ENCODE assay signal across 1 cellular context in the genomic region with DNA sequence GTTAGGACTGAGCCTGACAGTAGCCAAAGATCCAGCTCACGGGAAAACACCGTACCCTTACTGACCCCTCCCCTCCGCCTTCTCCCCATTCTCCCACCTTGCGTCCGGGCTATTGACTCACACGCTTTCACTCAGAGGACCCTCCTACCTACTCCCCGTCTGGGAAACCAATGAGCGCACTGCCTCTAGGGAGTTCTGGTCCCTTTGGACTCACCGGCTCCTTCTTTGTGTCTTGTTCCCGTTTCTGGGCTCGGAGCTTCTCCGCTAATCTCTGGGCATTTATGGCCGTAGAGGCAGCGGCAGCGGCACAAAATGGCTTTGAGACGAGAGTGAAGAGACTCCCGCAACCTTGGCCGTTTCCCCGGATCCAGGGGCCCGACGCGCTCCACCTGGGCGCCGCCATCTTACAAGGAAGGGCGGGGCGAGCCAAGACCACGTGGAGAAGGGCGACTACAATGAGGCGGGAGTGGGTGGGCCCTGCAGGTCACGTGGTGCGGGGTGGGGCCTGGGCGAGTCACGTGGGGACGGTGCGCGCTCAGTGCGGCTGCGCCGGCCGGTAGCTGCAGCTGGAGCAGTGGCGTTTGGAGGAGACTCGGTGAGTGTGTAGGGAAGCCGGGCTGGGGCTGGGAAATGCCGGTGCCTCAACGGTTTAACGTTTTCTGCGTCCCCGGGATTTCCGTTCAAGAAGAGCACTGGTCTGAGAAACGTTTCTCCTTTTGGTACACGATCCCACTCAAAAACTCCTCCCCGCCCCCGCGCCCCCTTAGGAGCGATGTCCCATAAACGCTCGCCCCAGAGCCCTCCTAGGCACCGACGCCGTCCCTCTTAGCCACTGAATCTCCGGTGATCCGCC.
TF ChIP-seq lines count a peak whose summit lies in the region.

FAM118B (plus strand) TSS at position 547 of the 853 bp plus-strand sequence. CDS start 23,220 bp downstream, outside the sequence.
A gene with protein sequence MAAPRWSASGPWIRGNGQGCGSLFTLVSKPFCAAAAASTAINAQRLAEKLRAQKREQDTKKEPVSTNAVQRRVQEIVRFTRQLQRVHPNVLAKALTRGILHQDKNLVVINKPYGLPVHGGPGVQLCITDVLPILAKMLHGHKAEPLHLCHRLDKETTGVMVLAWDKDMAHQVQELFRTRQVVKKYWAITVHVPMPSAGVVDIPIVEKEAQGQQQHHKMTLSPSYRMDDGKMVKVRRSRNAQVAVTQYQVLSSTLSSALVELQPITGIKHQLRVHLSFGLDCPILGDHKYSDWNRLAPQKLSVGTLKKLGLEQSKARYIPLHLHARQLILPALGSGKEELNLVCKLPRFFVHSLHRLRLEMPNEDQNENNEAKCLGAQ (minus strand): TSS at position 415 of the 853 bp plus-strand sequence. CDS start 12 bp downstream, at position 403.

TF ChIP-seq in K562, 482 proteins besides CTCF, POLR2A, EP300 and RAD21 (continued from another document and continues in another):
- TF ChIP-seq CREM (IDR thresholded peaks at IDR 0.05; ENCODE audit: low read depth), result peak; percentile 87
- no peak for TF ChIP-seq NONO (IDR thresholded peaks at IDR 0.05; ENCODE audit: low read depth in 2 of 2, low read length in 1 of 2)
- TF ChIP-seq BRF1 (IDR thresholded peaks at IDR 0.05; ENCODE audit: borderline replicate concordance, extremely low read depth, insufficient read length), result no peak
- TF ChIP-seq SRSF1 (IDR thresholded peaks at IDR 0.05; ENCODE audit: low read depth, low read length), result no peak
- TF ChIP-seq ZNF384 (IDR thresholded peaks at IDR 0.05; ENCODE audit: low read depth, low read length), result no peak
- TF ChIP-seq ZNF280A (IDR thresholded peaks at IDR 0.05; ENCODE audit: low read depth, partially characterized antibody), result no peak
- TF ChIP-seq NFATC3 (IDR thresholded peaks at IDR 0.05), result no peak
- no peak for TF ChIP-seq ELF1 (tag; IDR thresholded peaks at IDR 0.05)
- TF ChIP-seq KLF16 (IDR thresholded peaks at IDR 0.05), result no peak
- TF ChIP-seq MAFG (tag; conservative IDR thresholded peaks at IDR 0.05), result no peak
- TF ChIP-seq HNRNPK (IDR thresholded peaks at IDR 0.05; ENCODE audit: low read depth, low read length, poor library complexity, severe bottlenecking), result no peak
- TF ChIP-seq ZFX (CRISPR knock-in tag; IDR thresholded peaks at IDR 0.05), result 0 out of 2 replicates have a peak, but pooled peaks have one; percentile 35
- TF ChIP-seq HMG20A (CRISPR knock-in tag; conservative IDR thresholded peaks at IDR 0.05), result no peak
- TF ChIP-seq, protein P1, sequence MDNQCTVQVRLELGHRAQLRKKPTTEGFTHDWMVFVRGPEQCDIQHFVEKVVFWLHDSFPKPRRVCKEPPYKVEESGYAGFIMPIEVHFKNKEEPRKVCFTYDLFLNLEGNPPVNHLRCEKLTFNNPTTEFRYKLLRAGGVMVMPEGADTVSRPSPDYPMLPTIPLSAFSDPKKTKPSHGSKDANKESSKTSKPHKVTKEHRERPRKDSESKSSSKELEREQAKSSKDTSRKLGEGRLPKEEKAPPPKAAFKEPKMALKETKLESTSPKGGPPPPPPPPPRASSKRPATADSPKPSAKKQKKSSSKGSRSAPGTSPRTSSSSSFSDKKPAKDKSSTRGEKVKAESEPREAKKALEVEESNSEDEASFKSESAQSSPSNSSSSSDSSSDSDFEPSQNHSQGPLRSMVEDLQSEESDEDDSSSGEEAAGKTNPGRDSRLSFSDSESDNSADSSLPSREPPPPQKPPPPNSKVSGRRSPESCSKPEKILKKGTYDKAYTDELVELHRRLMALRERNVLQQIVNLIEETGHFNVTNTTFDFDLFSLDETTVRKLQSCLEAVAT (IDR thresholded peaks at IDR 0.05), result no peak
- TF ChIP-seq ZNF589 (CRISPR knock-in tag; IDR thresholded peaks at IDR 0.05; ENCODE audit: low read depth), result no peak
- no peak for TF ChIP-seq RUNX1 (IDR thresholded peaks at IDR 0.05; ENCODE audit: low read depth)
- TF ChIP-seq, protein P2, sequence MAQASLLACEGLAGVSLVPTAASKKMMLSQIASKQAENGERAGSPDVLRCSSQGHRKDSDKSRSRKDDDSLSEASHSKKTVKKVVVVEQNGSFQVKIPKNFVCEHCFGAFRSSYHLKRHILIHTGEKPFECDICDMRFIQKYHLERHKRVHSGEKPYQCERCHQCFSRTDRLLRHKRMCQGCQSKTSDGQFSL (CRISPR knock-in tag; IDR thresholded peaks at IDR 0.05), result no peak
- TF ChIP-seq, protein P2 (tag; IDR thresholded peaks at IDR 0.05), result no peak
- TF ChIP-seq, protein P3, sequence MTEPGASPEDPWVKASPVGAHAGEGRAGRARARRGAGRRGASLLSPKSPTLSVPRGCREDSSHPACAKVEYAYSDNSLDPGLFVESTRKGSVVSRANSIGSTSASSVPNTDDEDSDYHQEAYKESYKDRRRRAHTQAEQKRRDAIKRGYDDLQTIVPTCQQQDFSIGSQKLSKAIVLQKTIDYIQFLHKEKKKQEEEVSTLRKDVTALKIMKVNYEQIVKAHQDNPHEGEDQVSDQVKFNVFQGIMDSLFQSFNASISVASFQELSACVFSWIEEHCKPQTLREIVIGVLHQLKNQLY (CRISPR knock-in tag; conservative IDR thresholded peaks at IDR 0.05), result no peak
- no peak for TF ChIP-seq SIX5 (IDR thresholded peaks at IDR 0.05; ENCODE audit: borderline replicate concordance in 1 of 2, insufficient read depth in 1 of 2, low read depth in 1 of 2, low read length in 2 of 2)
- TF ChIP-seq, protein P4, sequence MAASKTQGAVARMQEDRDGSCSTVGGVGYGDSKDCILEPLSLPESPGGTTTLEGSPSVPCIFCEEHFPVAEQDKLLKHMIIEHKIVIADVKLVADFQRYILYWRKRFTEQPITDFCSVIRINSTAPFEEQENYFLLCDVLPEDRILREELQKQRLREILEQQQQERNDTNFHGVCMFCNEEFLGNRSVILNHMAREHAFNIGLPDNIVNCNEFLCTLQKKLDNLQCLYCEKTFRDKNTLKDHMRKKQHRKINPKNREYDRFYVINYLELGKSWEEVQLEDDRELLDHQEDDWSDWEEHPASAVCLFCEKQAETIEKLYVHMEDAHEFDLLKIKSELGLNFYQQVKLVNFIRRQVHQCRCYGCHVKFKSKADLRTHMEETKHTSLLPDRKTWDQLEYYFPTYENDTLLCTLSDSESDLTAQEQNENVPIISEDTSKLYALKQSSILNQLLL (CRISPR knock-in tag; IDR thresholded peaks at IDR 0.05; ENCODE audit: borderline replicate concordance), result no peak
- TF ChIP-seq PRMT5 (CRISPR knock-in tag; IDR thresholded peaks at IDR 0.05), result no peak
- TF ChIP-seq SMARCC2 (IDR thresholded peaks at IDR 0.05; ENCODE audit: low read depth), result no peak
- TF ChIP-seq, protein P5, sequence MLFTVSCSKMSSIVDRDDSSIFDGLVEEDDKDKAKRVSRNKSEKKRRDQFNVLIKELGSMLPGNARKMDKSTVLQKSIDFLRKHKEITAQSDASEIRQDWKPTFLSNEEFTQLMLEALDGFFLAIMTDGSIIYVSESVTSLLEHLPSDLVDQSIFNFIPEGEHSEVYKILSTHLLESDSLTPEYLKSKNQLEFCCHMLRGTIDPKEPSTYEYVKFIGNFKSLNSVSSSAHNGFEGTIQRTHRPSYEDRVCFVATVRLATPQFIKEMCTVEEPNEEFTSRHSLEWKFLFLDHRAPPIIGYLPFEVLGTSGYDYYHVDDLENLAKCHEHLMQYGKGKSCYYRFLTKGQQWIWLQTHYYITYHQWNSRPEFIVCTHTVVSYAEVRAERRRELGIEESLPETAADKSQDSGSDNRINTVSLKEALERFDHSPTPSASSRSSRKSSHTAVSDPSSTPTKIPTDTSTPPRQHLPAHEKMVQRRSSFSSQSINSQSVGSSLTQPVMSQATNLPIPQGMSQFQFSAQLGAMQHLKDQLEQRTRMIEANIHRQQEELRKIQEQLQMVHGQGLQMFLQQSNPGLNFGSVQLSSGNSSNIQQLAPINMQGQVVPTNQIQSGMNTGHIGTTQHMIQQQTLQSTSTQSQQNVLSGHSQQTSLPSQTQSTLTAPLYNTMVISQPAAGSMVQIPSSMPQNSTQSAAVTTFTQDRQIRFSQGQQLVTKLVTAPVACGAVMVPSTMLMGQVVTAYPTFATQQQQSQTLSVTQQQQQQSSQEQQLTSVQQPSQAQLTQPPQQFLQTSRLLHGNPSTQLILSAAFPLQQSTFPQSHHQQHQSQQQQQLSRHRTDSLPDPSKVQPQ (CRISPR knock-in tag; IDR thresholded peaks at IDR 0.05; ENCODE audit: borderline replicate concordance), result peak; percentile 87; the same call in 1 of the 2 replicates
- TF ChIP-seq ZBTB2 (IDR thresholded peaks at IDR 0.05), result peak; percentile 87
- no peak for TF ChIP-seq BCL6 (CRISPR knock-in tag; IDR thresholded peaks at IDR 0.05)
- TF ChIP-seq ETV1 (tag; conservative IDR thresholded peaks at IDR 0.05; ENCODE audit: low read depth), result no peak
- no peak for TF ChIP-seq ATF4 (CRISPR knock-in tag; IDR thresholded peaks at IDR 0.05)
- no peak for TF ChIP-seq HSF4 (CRISPR knock-in tag; IDR thresholded peaks at IDR 0.05; ENCODE audit: borderline replicate concordance)
- no peak for TF ChIP-seq EHMT2 (IDR thresholded peaks at IDR 0.05)
- TF ChIP-seq CBFA2T2 (conservative IDR thresholded peaks at IDR 0.05), result peak; percentile 99
- TF ChIP-seq MED1 (CRISPR knock-in tag; IDR thresholded peaks at IDR 0.05; ENCODE audit: borderline replicate concordance), result no peak
- TF ChIP-seq SREBF1 (IDR thresholded peaks at IDR 0.05; ENCODE audit: borderline replicate concordance, low read depth, low read length), result peak; percentile 43; the same call in 1 of the 2 replicates
- TF ChIP-seq HDAC1 (IDR thresholded peaks at IDR 0.05), result peak; percentile 45 to 99; a peak in 3 of 4 replicates
